ENCODE assay signal across 10 cellular contexts in the genomic region with DNA sequence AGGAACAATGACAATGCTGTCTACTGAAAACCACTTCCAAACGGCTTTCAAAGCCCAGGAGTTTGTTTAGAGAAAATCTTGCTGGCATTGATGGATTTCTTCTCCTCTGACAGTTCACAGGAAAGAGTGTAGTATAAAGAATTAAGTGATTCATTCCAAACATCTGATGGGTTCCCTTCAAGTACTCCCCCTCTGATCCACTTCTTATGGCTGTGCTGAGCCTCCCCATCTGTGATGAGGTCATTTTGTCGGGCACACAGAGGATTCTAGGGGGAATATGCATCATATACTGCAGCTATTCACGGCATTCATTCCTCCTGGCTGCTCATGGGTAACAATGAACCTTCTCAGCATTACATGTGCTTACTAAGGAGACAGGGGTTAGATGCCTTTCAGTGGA.
DNase-seq lines count a peak whose midpoint lies in the region; ATAC-seq, FAIRE-seq and TF ChIP-seq lines count a peak whose summit lies in the region.
"Had no signal": no experiment of that assay in that cellular context is flagged by ENCODE, and none has a peak within 500 bp of the region (broad histone marks: within the 10 kb centered on the region; RNA-seq: fewer than 3 reads in every experiment).

No MANE protein-coding gene starts in this region.

- H3K27ac ChIP-seq in HEK293 (ENCODE audit: extremely low read depth, low read depth, low read length), result no peak overlapping the region
- peak overlapping the region; percentile 63 for H3K27ac ChIP-seq in astrocyte (ENCODE audit: low read depth, low read length)

- H3K4me3 Mint-ChIP-seq in astrocyte (ENCODE audit: unreplicated experiment), result peak overlapping the region; percentile 70

- no peaks in the 10 kb centered on the region for H4K20me1 ChIP-seq in astrocyte (ENCODE audit: insufficient read depth, low read length)

- peaks cover 50% of the 10 kb centered on the region for H3K4me1 Mint-ChIP-seq in astrocyte (ENCODE audit: low read depth, unreplicated experiment)

- H3K27me3 Mint-ChIP-seq in astrocyte (ENCODE audit: low read depth, unreplicated experiment), result no peaks in the 10 kb centered on the region

- H3K4me2 ChIP-seq in astrocyte (ENCODE audit: low read length), result peak overlapping the region; percentile 42

- CTCF ChIA-PET in HEK293 (lab: Yijun Ruan, JAX), result interaction anchor here (0.6 to 0.7 kb wide), 2 partner anchors 163 to 381 kb away, joined by 3 read pairs; no protein-coding TSS in a partner anchor

- DNase-seq in astrocyte (ENCODE audit: low read depth), result peak; percentile 98
- peak; percentile 27 for DNase-seq in glomerular endothelial cell (ENCODE audit: extremely low read depth, low read depth, low spot score)
- peak; percentile 96 for DNase-seq in skeletal muscle cell (ENCODE audit: low read depth)
- DNase-seq in activated CD4-positive, CD25-positive, alpha-beta regulatory T cell (lab: John Stamatoyannopoulos, UW), result no peak
- DNase-seq: DND-41, small intestine had no signal

- H3K9me3 ChIP-seq in HEK293 (ENCODE audit: control insufficient read depth, insufficient read depth, low read depth, low read length), result no peaks in the 10 kb centered on the region
- no peaks in the 10 kb centered on the region for H3K9me3 ChIP-seq in astrocyte (ENCODE audit: insufficient read depth, low read depth, low read length)

- peaks cover 7% of the 10 kb centered on the region for H3K36me3 Mint-ChIP-seq in astrocyte (ENCODE audit: low read depth, unreplicated experiment)

- H3K27me3 ChIP-seq in astrocyte (ENCODE audit: insufficient read depth, low read length), result no peaks in the 10 kb centered on the region

- TF ChIP-seq CTCF in HEK293 (tag by site-specific recombination; IDR thresholded peaks at IDR 0.05) (no peak), astrocyte (IDR thresholded peaks at IDR 0.05; ENCODE audit: insufficient read depth, low read depth, low read length) (no peak)

- POLR2A ChIA-PET in HEK293 (lab: Yijun Ruan, JAX), result no interaction called here

- ATAC-seq in GM19455 (IDR thresholded peaks at IDR 0.05; ENCODE audit: unreplicated experiment) (no peak), HG02623 (IDR thresholded peaks at IDR 0.05; ENCODE audit: unreplicated experiment) (no peak), HG03457 (IDR thresholded peaks at IDR 0.05; ENCODE audit: unreplicated experiment) (no peak)

- no peak overlapping the region for H2AFZ ChIP-seq in astrocyte (ENCODE audit: low read depth, low read length)

- peaks cover 6% of the 10 kb centered on the region; the same call in 1 of the 2 replicates for H3K4me1 ChIP-seq in HEK293 (ENCODE audit: control insufficient read depth, insufficient read depth, low read length)
- peaks cover 60% of the 10 kb centered on the region for H3K4me1 ChIP-seq in astrocyte (ENCODE audit: insufficient read depth, low read length)

- H3K36me3 ChIP-seq in HEK293 (ENCODE audit: control insufficient read depth in 2 of 2, insufficient read depth in 1 of 2, low read length in 2 of 2), result peaks cover 0 to under 1% of the 10 kb centered on the region in 2 experiments; a peak in 1 of 3 replicates
- no peaks in the 10 kb centered on the region for H3K36me3 ChIP-seq in astrocyte (ENCODE audit: insufficient read depth, low read length)

- no peaks in the 10 kb centered on the region for H3K9me3 Mint-ChIP-seq in astrocyte (ENCODE audit: unreplicated experiment)

- H3K4me3 ChIP-seq in HEK293 (ENCODE audit: low read depth, low read length) (no peak overlapping the region), astrocyte (ENCODE audit: insufficient read depth, low read depth, low read length) (no peak overlapping the region), skeletal muscle cell (ENCODE audit: low read depth, low read length) (no peak overlapping the region)

- FAIRE-seq in astrocyte (lab: Jason Lieb, UNC), result peak; percentile 71
- FAIRE-seq: small intestine had no signal

- no peaks in the 10 kb centered on the region for H3K79me2 ChIP-seq in astrocyte (ENCODE audit: insufficient read depth, low read length)

- H3K9ac ChIP-seq in astrocyte (ENCODE audit: low read length), result peak overlapping the region; percentile 35

- peak overlapping the region; percentile 87 for H3K27ac Mint-ChIP-seq in astrocyte (ENCODE audit: unreplicated experiment)

TF ChIP-seq in HEK293, 187 proteins besides CTCF, POLR2A, EP300 and RAD21 (continues in another document):
- TF ChIP-seq ZNF132 (tag by site-specific recombination; IDR thresholded peaks at IDR 0.05; ENCODE audit: borderline replicate concordance) (no peak), SP7 (tag by site-specific recombination; IDR thresholded peaks at IDR 0.05) (no peak), HOXA7 (CRISPR knock-in tag; IDR thresholded peaks at IDR 0.05; ENCODE audit: borderline replicate concordance) (no peak), ZNF302 (tag by site-specific recombination; IDR thresholded peaks at IDR 0.05; ENCODE audit: low read depth) (no peak), ZNF175 (tag by site-specific recombination; IDR thresholded peaks at IDR 0.05) (no peak), KLF7 (tag by site-specific recombination; IDR thresholded peaks at IDR 0.05; ENCODE audit: borderline replicate concordance) (no peak), BCL11A (tag by site-specific recombination; IDR thresholded peaks at IDR 0.05; ENCODE audit: low read depth) (no peak), ZNF658 (tag by site-specific recombination; IDR thresholded peaks at IDR 0.05) (no peak), PRDM1 (tag by site-specific recombination; IDR thresholded peaks at IDR 0.05) (no peak), ZBTB1 (tag by site-specific recombination; IDR thresholded peaks at IDR 0.05) (no peak)
- TF ChIP-seq, protein P1, sequence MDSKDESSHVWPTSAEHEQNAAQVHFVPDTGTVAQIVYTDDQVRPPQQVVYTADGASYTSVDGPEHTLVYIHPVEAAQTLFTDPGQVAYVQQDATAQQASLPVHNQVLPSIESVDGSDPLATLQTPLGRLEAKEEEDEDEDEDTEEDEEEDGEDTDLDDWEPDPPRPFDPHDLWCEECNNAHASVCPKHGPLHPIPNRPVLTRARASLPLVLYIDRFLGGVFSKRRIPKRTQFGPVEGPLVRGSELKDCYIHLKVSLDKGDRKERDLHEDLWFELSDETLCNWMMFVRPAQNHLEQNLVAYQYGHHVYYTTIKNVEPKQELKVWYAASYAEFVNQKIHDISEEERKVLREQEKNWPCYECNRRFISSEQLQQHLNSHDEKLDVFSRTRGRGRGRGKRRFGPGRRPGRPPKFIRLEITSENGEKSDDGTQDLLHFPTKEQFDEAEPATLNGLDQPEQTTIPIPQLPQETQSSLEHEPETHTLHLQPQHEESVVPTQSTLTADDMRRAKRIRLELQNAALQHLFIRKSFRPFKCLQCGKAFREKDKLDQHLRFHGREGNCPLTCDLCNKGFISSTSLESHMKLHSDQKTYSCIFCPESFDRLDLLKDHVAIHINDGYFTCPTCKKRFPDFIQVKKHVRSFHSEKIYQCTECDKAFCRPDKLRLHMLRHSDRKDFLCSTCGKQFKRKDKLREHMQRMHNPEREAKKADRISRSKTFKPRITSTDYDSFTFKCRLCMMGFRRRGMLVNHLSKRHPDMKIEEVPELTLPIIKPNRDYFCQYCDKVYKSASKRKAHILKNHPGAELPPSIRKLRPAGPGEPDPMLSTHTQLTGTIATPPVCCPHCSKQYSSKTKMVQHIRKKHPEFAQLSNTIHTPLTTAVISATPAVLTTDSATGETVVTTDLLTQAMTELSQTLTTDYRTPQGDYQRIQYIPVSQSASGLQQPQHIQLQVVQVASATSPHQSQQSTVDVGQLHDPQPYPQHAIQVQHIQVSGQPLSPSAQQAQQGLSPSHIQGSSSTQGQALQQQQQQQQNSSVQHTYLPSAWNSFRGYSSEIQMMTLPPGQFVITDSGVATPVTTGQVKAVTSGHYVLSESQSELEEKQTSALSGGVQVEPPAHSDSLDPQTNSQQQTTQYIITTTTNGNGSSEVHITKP (tag by site-specific recombination; IDR thresholded peaks at IDR 0.05), result peak; percentile 84
- TF ChIP-seq, protein P2, sequence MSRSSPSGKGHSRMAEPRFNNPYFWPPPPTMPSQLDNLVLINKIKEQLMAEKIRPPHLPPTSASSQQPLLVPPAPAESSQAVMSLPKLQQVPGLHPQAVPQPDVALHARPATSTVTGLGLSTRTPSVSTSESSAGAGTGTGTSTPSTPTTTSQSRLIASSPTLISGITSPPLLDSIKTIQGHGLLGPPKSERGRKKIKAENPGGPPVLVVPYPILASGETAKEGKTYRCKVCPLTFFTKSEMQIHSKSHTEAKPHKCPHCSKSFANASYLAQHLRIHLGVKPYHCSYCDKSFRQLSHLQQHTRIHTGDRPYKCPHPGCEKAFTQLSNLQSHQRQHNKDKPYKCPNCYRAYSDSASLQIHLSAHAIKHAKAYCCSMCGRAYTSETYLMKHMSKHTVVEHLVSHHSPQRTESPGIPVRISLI (tag by site-specific recombination; IDR thresholded peaks at IDR 0.05), result no peak
- TF ChIP-seq, protein P3, sequence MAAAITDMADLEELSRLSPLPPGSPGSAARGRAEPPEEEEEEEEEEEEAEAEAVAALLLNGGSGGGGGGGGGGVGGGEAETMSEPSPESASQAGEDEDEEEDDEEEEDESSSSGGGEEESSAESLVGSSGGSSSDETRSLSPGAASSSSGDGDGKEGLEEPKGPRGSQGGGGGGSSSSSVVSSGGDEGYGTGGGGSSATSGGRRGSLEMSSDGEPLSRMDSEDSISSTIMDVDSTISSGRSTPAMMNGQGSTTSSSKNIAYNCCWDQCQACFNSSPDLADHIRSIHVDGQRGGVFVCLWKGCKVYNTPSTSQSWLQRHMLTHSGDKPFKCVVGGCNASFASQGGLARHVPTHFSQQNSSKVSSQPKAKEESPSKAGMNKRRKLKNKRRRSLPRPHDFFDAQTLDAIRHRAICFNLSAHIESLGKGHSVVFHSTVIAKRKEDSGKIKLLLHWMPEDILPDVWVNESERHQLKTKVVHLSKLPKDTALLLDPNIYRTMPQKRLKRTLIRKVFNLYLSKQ (tag by site-specific recombination; IDR thresholded peaks at IDR 0.05; ENCODE audit: borderline replicate concordance), result no peak
- TF ChIP-seq, protein P4, sequence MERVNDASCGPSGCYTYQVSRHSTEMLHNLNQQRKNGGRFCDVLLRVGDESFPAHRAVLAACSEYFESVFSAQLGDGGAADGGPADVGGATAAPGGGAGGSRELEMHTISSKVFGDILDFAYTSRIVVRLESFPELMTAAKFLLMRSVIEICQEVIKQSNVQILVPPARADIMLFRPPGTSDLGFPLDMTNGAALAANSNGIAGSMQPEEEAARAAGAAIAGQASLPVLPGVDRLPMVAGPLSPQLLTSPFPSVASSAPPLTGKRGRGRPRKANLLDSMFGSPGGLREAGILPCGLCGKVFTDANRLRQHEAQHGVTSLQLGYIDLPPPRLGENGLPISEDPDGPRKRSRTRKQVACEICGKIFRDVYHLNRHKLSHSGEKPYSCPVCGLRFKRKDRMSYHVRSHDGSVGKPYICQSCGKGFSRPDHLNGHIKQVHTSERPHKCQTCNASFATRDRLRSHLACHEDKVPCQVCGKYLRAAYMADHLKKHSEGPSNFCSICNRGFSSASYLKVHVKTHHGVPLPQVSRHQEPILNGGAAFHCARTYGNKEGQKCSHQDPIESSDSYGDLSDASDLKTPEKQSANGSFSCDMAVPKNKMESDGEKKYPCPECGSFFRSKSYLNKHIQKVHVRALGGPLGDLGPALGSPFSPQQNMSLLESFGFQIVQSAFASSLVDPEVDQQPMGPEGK (tag by site-specific recombination; IDR thresholded peaks at IDR 0.05), result 0 out of 2 replicates have a peak, but pooled peaks have one; percentile 19

Comparison
In these comparisons a context has a peak if more than half of its experiments do, and no peak if none do; other contexts are left out.
1. DNase-seq: peak in astrocyte (single experiment), glomerular endothelial cell (single experiment) and skeletal muscle cell (single experiment); none in activated CD4-positive, CD25-positive, alpha-beta regulatory T cell (0 of 4).